In genomic region chr6:44475779-44476434, GRCh38 we compare ENCODE assay signal across 8 cellular contexts.
DNase-seq lines count a peak whose midpoint lies in the region; ATAC-seq and TF ChIP-seq lines count a peak whose summit lies in the region.

No MANE protein-coding gene starts in this region.

- no peaks in the 10 kb centered on the region for H3K27me3 ChIP-seq in CD8-positive, alpha-beta memory T cell (ENCODE audit: insufficient read depth, low read length, poor library complexity, severe bottlenecking)
- H3K27me3 ChIP-seq in PC-9 (ENCODE audit: insufficient read depth, low read depth) (no peaks in the 10 kb centered on the region), neuronal stem cell (ENCODE audit: control insufficient read depth in 3 of 3, insufficient read depth in 3 of 3, low read depth in 1 of 3, low read length in 3 of 3) (no peaks in the 10 kb centered on the region)

- CTCF ChIA-PET in CD8-positive, alpha-beta memory T cell (lab: Charles Lee): interaction anchor here (0.6 to 2.6 kb wide), 22 partner anchors 9 to 1653 kb away, joined by 3 to 26 read pairs (median 4); partner anchors contain the start of gene ENPP4
- CTCF ChIA-PET in PC-9 (lab: Charles Lee): interaction anchor here (0.6 to 2.2 kb wide), 14 partner anchors 14 to 1654 kb away, joined by 3 to 21 read pairs (median 4); partner anchors contain the start of genes ENPP4 and SUPT3H

- H3F3A ChIP-seq in PC-9 (ENCODE audit: insufficient read depth, low read depth): no peaks in the 10 kb centered on the region

- intact Hi-C loops in PC-9 (cut with micrococcal nuclease; ENCODE audit: unreplicated experiment): loop anchor here (1.0 to 5.0 kb wide), 6 partner anchors 179 to 1936 kb away; no protein-coding TSS in a partner anchor

- H3K23ac ChIP-seq in neuronal stem cell (ENCODE audit: low read depth, low read length, poor library complexity): peak overlapping the region; percentile 3

- H3K18ac ChIP-seq in neuronal stem cell (ENCODE audit: low read length): peak overlapping the region; percentile 88

- TF ChIP-seq CTCF in PC-9 (conservative IDR thresholded peaks at IDR 0.05) (peak; percentile 92), fibroblast of the aortic adventitia (IDR thresholded peaks at IDR 0.05; ENCODE audit: insufficient read depth, low read length) (peak; percentile 89)

- no peak overlapping the region for H3K27ac Mint-ChIP-seq in CD8-positive, alpha-beta memory T cell

- no peaks in the 10 kb centered on the region for H3K79me1 ChIP-seq in neuronal stem cell (ENCODE audit: low read depth, low read length)

- H3K4ac ChIP-seq in neuronal stem cell (ENCODE audit: low read length): no peak overlapping the region

- peak overlapping the region; percentile 59 for H4K91ac ChIP-seq in neuronal stem cell (ENCODE audit: low read depth, low read length, poor library complexity)

- no CpG with 5 or more reads among the region's 23 CpGs for WGBS in neuronal stem cell (ENCODE audit: extremely low coverage in 2 of 2, insufficient read length in 2 of 2, insufficient replicate concordance in 1 of 2), 2 donors

- no peak for TF ChIP-seq EP300 in Ishikawa (IDR thresholded peaks at IDR 0.05; ENCODE audit: borderline replicate concordance)

- peak; percentile 66 for ATAC-seq in GM21367 (IDR thresholded peaks at IDR 0.05; ENCODE audit: unreplicated experiment)

- peak overlapping the region in 1 of 7 donors; percentile 74 for H3K4me3 Mint-ChIP-seq in CD8-positive, alpha-beta memory T cell

- H3K79me2 ChIP-seq in PC-9 (ENCODE audit: low read depth): no peaks in the 10 kb centered on the region

- POLR2A ChIA-PET in CD8-positive, alpha-beta memory T cell (lab: Charles Lee): no interaction called here
- POLR2A ChIA-PET in PC-9 (lab: Charles Lee; ENCODE audit: unreplicated experiment): interaction anchor here (0.6 kb wide), 1 partner anchor 18 kb away, joined by 5 read pairs; no protein-coding TSS in a partner anchor

- peak overlapping the region; percentile 10 for H2BK12ac ChIP-seq in neuronal stem cell (ENCODE audit: low read length)

- no peak overlapping the region for H3K27ac ChIP-seq in CD8-positive, alpha-beta memory T cell (ENCODE audit: low read depth, low read length)
- H3K27ac ChIP-seq in PC-9: no peak overlapping the region
- no peak overlapping the region for H3K27ac ChIP-seq in neuronal stem cell (replicated peaks; ENCODE audit: low read length)
- H3K27ac ChIP-seq in substantia nigra (ENCODE audit: low read depth, low read length, poor library complexity, severe bottlenecking): no peak overlapping the region

- H4K8ac ChIP-seq in neuronal stem cell (ENCODE audit: low read depth, low read length): no peak overlapping the region

- H3K27me3 Mint-ChIP-seq in CD8-positive, alpha-beta memory T cell: peaks cover 6 to 19% of the 10 kb centered on the region in 2 donors

- no peaks in the 10 kb centered on the region for H3K9me3 ChIP-seq in CD8-positive, alpha-beta memory T cell (ENCODE audit: low read length)
- no peaks in the 10 kb centered on the region for H3K9me3 ChIP-seq in PC-9 (ENCODE audit: insufficient read depth, low read depth)
- H3K9me3 ChIP-seq in neuronal stem cell (replicated peaks in 1 of 2; ENCODE audit: control insufficient read depth in 2 of 2, insufficient read depth in 1 of 2, low read depth in 1 of 2, low read length in 2 of 2): no peaks in the 10 kb centered on the region

- peak overlapping the region; percentile 73 for H2BK15ac ChIP-seq in neuronal stem cell (ENCODE audit: low read length)

- H3K9ac ChIP-seq in neuronal stem cell (ENCODE audit: low read depth, low read length, poor library complexity): no peak overlapping the region

- H3K9me3 Mint-ChIP-seq in CD8-positive, alpha-beta memory T cell: no peaks in the 10 kb centered on the region

- peak; percentile 35 to 67 (median 40) for DNase-seq in CD8-positive, alpha-beta memory T cell
- DNase-seq in PC-9: peak; percentile 54 to 86
- DNase-seq in activated T-cell treated with anti-CD3 and anti-CD28 coated beads, Interleukin-2, amount 50 U/mL, for 48 hours: peak; percentile 83 to 87
- DNase-seq in fibroblast of the aortic adventitia (ENCODE audit: low read depth): peak; percentile 76
- peak; percentile 74 for DNase-seq in neuronal stem cell (ENCODE audit: low spot score)
- DNase-seq in substantia nigra (lab: John Stamatoyannopoulos, UW): peak in 48 of 49 donors; percentile 17 to 82 (median 66)

- no peaks in the 10 kb centered on the region for H3K9me2 ChIP-seq in PC-9 (ENCODE audit: insufficient read depth)

- peaks cover 8% of the 10 kb centered on the region for H3K4me1 ChIP-seq in CD8-positive, alpha-beta memory T cell (ENCODE audit: insufficient read depth, low read length)
- H3K4me1 ChIP-seq in PC-9 (replicated peaks; ENCODE audit: insufficient read depth) (peaks cover 18% of the 10 kb centered on the region), neuronal stem cell (ENCODE audit: control insufficient read depth in 2 of 2, insufficient read depth in 1 of 2, low read depth in 1 of 2, low read length in 2 of 2) (peaks cover 16 to 22% of the 10 kb centered on the region in 2 donors)

- H3K14ac ChIP-seq in neuronal stem cell (ENCODE audit: low read length): no peak overlapping the region

- H2BK120ac ChIP-seq in neuronal stem cell (ENCODE audit: low read depth, low read length): peak overlapping the region; percentile 4

- H2AFZ ChIP-seq in PC-9 (peak overlapping the region; percentile 45; the same call in 1 of the 2 replicates), neuronal stem cell (ENCODE audit: low read length) (peak overlapping the region; percentile 95)

- H3K36me3 ChIP-seq in CD8-positive, alpha-beta memory T cell (ENCODE audit: insufficient read depth, low read length): no peaks in the 10 kb centered on the region
- H3K36me3 ChIP-seq in PC-9 (ENCODE audit: low read depth): no peaks in the 10 kb centered on the region
- H3K36me3 ChIP-seq in neuronal stem cell (replicated peaks in 1 of 2; ENCODE audit: control insufficient read depth in 2 of 2, insufficient read depth in 2 of 2, low read length in 2 of 2): no peaks in the 10 kb centered on the region

- TF ChIP-seq RAD21 in Ishikawa (IDR thresholded peaks at IDR 0.05; ENCODE audit: low read depth): peak; percentile 97

- H3K36me3 Mint-ChIP-seq in CD8-positive, alpha-beta memory T cell: no peaks in the 10 kb centered on the region

- no peak overlapping the region for H2AK5ac ChIP-seq in neuronal stem cell (ENCODE audit: low read depth, low read length)

- H3K4me2 ChIP-seq in PC-9 (peak overlapping the region; percentile 44), neuronal stem cell (ENCODE audit: insufficient read depth, low read length, poor library complexity, severe bottlenecking) (no peak overlapping the region)

- H3K4me1 Mint-ChIP-seq in CD8-positive, alpha-beta memory T cell: peaks cover 0 to 2% (median 0%) of the 10 kb centered on the region in 3 donors

- no peak overlapping the region for H3K4me3 ChIP-seq in CD8-positive, alpha-beta memory T cell (ENCODE audit: low read length)
- no peak overlapping the region for H3K4me3 ChIP-seq in PC-9
- no peak overlapping the region for H3K4me3 ChIP-seq in fibroblast of the aortic adventitia (ENCODE audit: low read depth, low read length)
- H3K4me3 ChIP-seq in neuronal stem cell (ENCODE audit: low read length in 2 of 2): no peak overlapping the region

- H4K20me1 ChIP-seq in PC-9 (ENCODE audit: insufficient read depth): no peaks in the 10 kb centered on the region

- BruUV-seq in PC-9 (replicated peaks; lab: Mats Ljungman, UMichigan): no TSS peak

- H2BK5ac ChIP-seq in neuronal stem cell (ENCODE audit: low read length): no peak overlapping the region

TF ChIP-seq in Ishikawa, 13 proteins besides CTCF, POLR2A, EP300 and RAD21:
- TF ChIP-seq TCF12 (IDR thresholded peaks at IDR 0.05; ENCODE audit: low read depth) (0 out of 2 replicates have a peak, but pooled peaks have one; percentile 21), ZBTB7A (IDR thresholded peaks at IDR 0.05; ENCODE audit: low read depth) (no peak)
TF ChIP-seq in Ishikawa: peak in this region for 1.
